10 cellular contexts compared by ENCODE assay signal in the genomic region with DNA sequence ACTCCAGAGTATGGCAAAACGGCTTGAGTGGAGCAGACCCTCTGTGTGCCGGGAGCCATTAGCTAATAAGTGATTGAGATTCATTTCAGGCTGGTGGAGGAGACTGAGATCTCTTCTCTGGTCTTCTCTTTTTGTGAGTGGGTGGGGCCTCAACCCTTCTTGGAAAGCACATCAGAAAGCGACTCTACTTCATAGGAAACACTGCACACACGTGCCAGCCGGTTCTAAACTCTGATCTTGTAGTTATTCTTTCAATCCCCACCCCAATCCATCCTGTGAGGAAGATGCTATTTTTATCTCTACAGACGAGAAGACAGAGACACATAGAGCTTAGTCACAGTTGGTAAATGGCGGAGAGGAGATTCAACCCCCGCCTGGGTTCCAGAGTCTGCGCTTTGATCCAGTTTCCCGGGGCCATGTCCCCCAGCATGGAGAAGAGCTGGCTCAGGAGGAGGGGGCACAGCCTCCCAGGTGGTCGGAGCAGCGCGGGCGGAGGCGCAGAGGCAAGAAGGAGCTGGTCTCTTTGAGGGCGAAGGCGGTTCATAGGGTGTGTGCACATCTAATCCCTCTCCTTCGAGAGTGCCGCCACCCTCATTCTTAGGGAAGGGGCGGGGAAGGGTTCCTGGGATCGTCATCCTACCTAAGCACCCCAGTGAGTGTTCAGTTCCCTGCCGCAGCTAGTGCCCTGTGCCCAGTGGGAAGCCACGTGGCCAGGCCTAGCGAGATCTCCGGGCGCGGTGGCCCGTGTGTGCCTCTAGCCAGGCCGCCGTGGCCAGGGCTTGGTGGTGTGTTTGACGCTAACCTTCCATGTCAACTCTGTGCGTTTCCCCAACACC. TPM values are rescaled to one million over a fixed set of nuclear protein-coding genes. Genes with fewer than 3 reads are reported as not detected.
A peak's percentile ranks its signal among the peaks of the same experiment; 100 is the strongest.
DNase-seq lines count a peak whose midpoint lies in the region; ATAC-seq, FAIRE-seq and TF ChIP-seq lines count a peak whose summit lies in the region.
"Had no signal": no experiment of that assay in that cellular context is flagged by ENCODE, and none has a peak within 500 bp of the region (broad histone marks: within the 10 kb centered on the region; RNA-seq: fewer than 3 reads in every experiment).

No MANE protein-coding gene starts in this region.

- ATAC-seq in memory B cell (ENCODE audit: low read depth) (no peak), HG02623 (IDR thresholded peaks at IDR 0.05; ENCODE audit: unreplicated experiment) (no peak)

- CTCF ChIA-PET in activated CD4-positive, alpha-beta memory T cell treated with anti-CD3 and anti-CD28 coated beads for 36 hours (lab: Charles Lee): interaction anchor here (0.9 to 18.1 kb wide), 9 partner anchors 9 to 85 kb away, joined by 3 to 370 read pairs (median 5); a partner anchor contains a TSS

- POLR2A ChIA-PET in activated CD4-positive, alpha-beta memory T cell treated with anti-CD3 and anti-CD28 coated beads for 36 hours (lab: Charles Lee): interaction anchor here (0.7 to 4.0 kb wide), 9 partner anchors 9 to 54 kb away, joined by 3 to 16 read pairs (median 3); a partner anchor contains a TSS

- peaks cover 0 to 3% (median 0%) of the 10 kb centered on the region in 7 donors for H3K9me3 Mint-ChIP-seq in CD14-positive monocyte
- no peaks in the 10 kb centered on the region for H3K9me3 Mint-ChIP-seq in activated CD4-positive, alpha-beta memory T cell treated with anti-CD3 and anti-CD28 coated beads for 36 hours
- H3K9me3 Mint-ChIP-seq in memory B cell: no peaks in the 10 kb centered on the region

- H3K4me1 Mint-ChIP-seq in CD14-positive monocyte (peaks cover 54% of the 10 kb centered on the region), memory B cell (peaks cover 43% of the 10 kb centered on the region)
- H3K4me1 Mint-ChIP-seq in activated CD4-positive, alpha-beta memory T cell treated with anti-CD3 and anti-CD28 coated beads for 36 hours (ENCODE audit: low read depth): peaks cover 75% of the 10 kb centered on the region

- peaks cover 0 to 2% (median 0%) of the 10 kb centered on the region in 3 donors for H3K27me3 Mint-ChIP-seq in CD14-positive monocyte (ENCODE audit: low read depth in 3 of 3)
- no peaks in the 10 kb centered on the region for H3K27me3 Mint-ChIP-seq in activated CD4-positive, alpha-beta memory T cell treated with anti-CD3 and anti-CD28 coated beads for 36 hours
- H3K27me3 Mint-ChIP-seq in memory B cell: no peaks in the 10 kb centered on the region

- H3K36me3 Mint-ChIP-seq in CD14-positive monocyte (peaks cover 5 to 8% of the 10 kb centered on the region in 2 donors), memory B cell (no peaks in the 10 kb centered on the region)
- no peaks in the 10 kb centered on the region for H3K36me3 Mint-ChIP-seq in activated CD4-positive, alpha-beta memory T cell treated with anti-CD3 and anti-CD28 coated beads for 36 hours

- H3K4me3 Mint-ChIP-seq in CD14-positive monocyte: peak overlapping the region; percentile 20 to 67
- peak overlapping the region; percentile 72 for H3K4me3 Mint-ChIP-seq in activated CD4-positive, alpha-beta memory T cell treated with anti-CD3 and anti-CD28 coated beads for 36 hours
- H3K4me3 Mint-ChIP-seq in memory B cell: peak overlapping the region; percentile 72

- DNase-seq in CD14-positive monocyte (ENCODE audit: low spot score) (no peak), GM12892 (ENCODE audit: insufficient read length) (no peak), memory B cell (ENCODE audit: low spot score in 2 of 2) (no peak), superior temporal gyrus (ENCODE audit: extremely low spot score) (no peak), hippocampal formation (lab: John Stamatoyannopoulos, UW) (no peak), epidermal melanocyte (ENCODE audit: insufficient read length, low spot score) (no peak)
- DNase-seq in activated CD4-positive, alpha-beta memory T cell treated with anti-CD3 and anti-CD28 coated beads for 36 hours: peak; percentile 62
- DNase-seq: NK-92 treated with Interleukin-12 subunit alpha and Interleukin-12 subunit beta, amount 100 ng/mL, for 24 hours had no signal

- peak; percentile 27 for FAIRE-seq in GM12892 (lab: Jason Lieb, UNC)
- FAIRE-seq: frontal cortex had no signal

- peak overlapping the region; percentile 83 to 95 (median 91) for H3K27ac Mint-ChIP-seq in CD14-positive monocyte
- H3K27ac Mint-ChIP-seq in activated CD4-positive, alpha-beta memory T cell treated with anti-CD3 and anti-CD28 coated beads for 36 hours: peak overlapping the region; percentile 90
- H3K27ac Mint-ChIP-seq in memory B cell: peak overlapping the region; percentile 99

- intact Hi-C loops in CD14-positive monocyte (cut with micrococcal nuclease): no loop called here
- intact Hi-C loops in activated CD4-positive, alpha-beta memory T cell treated with anti-CD3 and anti-CD28 coated beads for 36 hours (cut with micrococcal nuclease): loop anchor here (1.0 kb wide), 1 partner anchor 32 kb away; no protein-coding TSS in a partner anchor

- TF ChIP-seq CTCF in CD14-positive monocyte (IDR thresholded peaks at IDR 0.05): no peak

- no peak for TF ChIP-seq POLR2A in GM12892 (IDR thresholded peaks at IDR 0.05; ENCODE audit: low read depth, low read length)

RNA-seq across cellular contexts. Expression of a gene that starts 49.0 kb away (rescaled TPM):
- polyA plus RNA-seq in CD14-positive monocyte: 10 to 100 TPM; 51.9 to 59.1 TPM
- 7.1 TPM for polyA plus RNA-seq in GM12892 (2012; ENCODE audit: missing spikeins)
- total RNA-seq in activated CD4-positive, alpha-beta memory T cell treated with anti-CD3 and anti-CD28 coated beads for 36 hours: 10 to 100 TPM; 40.1 to 41.6 TPM
